19 cellular contexts compared by ENCODE assay signal in the genomic region with DNA sequence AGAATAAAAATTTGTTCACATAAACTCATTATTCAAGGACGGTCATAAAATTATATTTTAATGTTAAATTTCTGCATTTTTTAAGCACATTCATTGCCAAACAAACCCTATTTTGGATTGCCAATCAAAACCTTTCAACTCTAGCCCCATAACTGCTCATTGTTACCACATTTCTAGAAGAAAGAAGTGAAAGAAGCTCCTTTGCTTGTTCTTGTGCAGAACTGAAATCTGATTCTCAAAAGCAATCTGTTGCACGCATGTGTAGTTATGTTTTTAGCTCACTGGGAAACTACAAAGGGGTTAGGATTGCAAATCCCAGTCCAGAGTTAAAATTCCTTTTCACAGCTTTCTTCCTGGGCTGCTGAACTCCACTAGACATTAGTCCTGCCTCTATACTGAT.
"Had no signal": no experiment of that assay in that cellular context is flagged by ENCODE, and none has a peak within 500 bp of the region (broad histone marks: within the 10 kb centered on the region; RNA-seq: fewer than 3 reads in every experiment).

No MANE protein-coding gene starts in this region.

- H3K27ac Mint-ChIP-seq: activated CD4-positive, alpha-beta memory T cell treated with anti-CD3 and anti-CD28 coated beads, Interleukin-2, amount 10 ng/mL, durations not matched to agents 7 days and 5 days; activated naive CD8-positive, alpha-beta T cell treated with anti-CD3 and anti-CD28 coated beads, Interleukin-2, amount 10 ng/mL, durations not matched to agents 7 days and 5 days; activated T-cell treated with anti-CD3 and anti-CD28 coated beads, Interleukin-2, amount 50 U/mL, for 72 hours; immature natural killer cell; naive thymus-derived CD4-positive, alpha-beta T cell; stimulated activated naive CD8-positive, alpha-beta T cell treated with anti-CD3 and anti-CD28 coated beads, Interleukin-15, amount 100 ng/mL, for 72 hours had no signal

- H3K27ac ChIP-seq: breast epithelium, esophagus muscularis mucosa, neutrophil, testis, upper lobe of right lung, VCaP had no signal

- H3K36me3 Mint-ChIP-seq: activated naive CD8-positive, alpha-beta T cell treated with anti-CD3 and anti-CD28 coated beads, Interleukin-2, amount 10 ng/mL, durations not matched to agents 7 days and 5 days; immature natural killer cell; naive thymus-derived CD4-positive, alpha-beta T cell had no signal

- H3K4me1 Mint-ChIP-seq: activated CD4-positive, alpha-beta memory T cell treated with anti-CD3 and anti-CD28 coated beads, Interleukin-2, amount 10 ng/mL, durations not matched to agents 7 days and 5 days; activated naive CD8-positive, alpha-beta T cell treated with anti-CD3 and anti-CD28 coated beads, Interleukin-2, amount 10 ng/mL, durations not matched to agents 7 days and 5 days; immature natural killer cell; naive thymus-derived CD4-positive, alpha-beta T cell; stimulated activated naive CD8-positive, alpha-beta T cell treated with anti-CD3 and anti-CD28 coated beads, Interleukin-15, amount 100 ng/mL, for 72 hours had no signal

- ATAC-seq: activated T-cell treated with anti-CD3 and anti-CD28 coated beads, Interleukin-2, amount 50 U/mL, for 72 hours; left cardiac atrium; naive thymus-derived CD4-positive, alpha-beta T cell; stimulated activated naive CD8-positive, alpha-beta T cell treated with anti-CD3 and anti-CD28 coated beads, Interleukin-15, amount 100 ng/mL, for 72 hours; upper lobe of right lung had no signal

- H3K4me1 ChIP-seq: breast epithelium, esophagus muscularis mucosa, testis, upper lobe of right lung had no signal

- H3K36me3 ChIP-seq: breast epithelium, esophagus muscularis mucosa, neutrophil, upper lobe of right lung had no signal

- H3K27me3 ChIP-seq: breast epithelium, esophagus muscularis mucosa, neutrophil, testis, upper lobe of right lung had no signal

- H3K4me3 ChIP-seq: breast epithelium, esophagus muscularis mucosa, lung, testis, upper lobe of right lung had no signal

- DNase-seq: activated CD4-positive, alpha-beta memory T cell treated with anti-CD3 and anti-CD28 coated beads, Interleukin-2, amount 10 ng/mL, durations not matched to agents 7 days and 5 days; activated naive CD8-positive, alpha-beta T cell treated with anti-CD3 and anti-CD28 coated beads, Interleukin-2, amount 10 ng/mL, durations not matched to agents 7 days and 5 days; activated T-cell treated with anti-CD3 and anti-CD28 coated beads, Interleukin-2, amount 50 U/mL, for 72 hours; anterior cingulate cortex; glutamatergic neuron; immature natural killer cell; left cardiac atrium; naive thymus-derived CD4-positive, alpha-beta T cell; posterior cingulate gyrus; stimulated activated CD4-positive, alpha-beta T cell treated with anti-CD3 and anti-CD28 coated beads, Interleukin-15, amount 100 ng/mL, for 24 hours; stimulated activated CD4-positive, alpha-beta T cell treated with anti-CD3 and anti-CD28 coated beads, Interleukin-4, amount 100 ng/mL, for 4 hours; stimulated activated naive CD8-positive, alpha-beta T cell treated with anti-CD3 and anti-CD28 coated beads, Interleukin-15, amount 100 ng/mL, for 72 hours; testis; upper lobe of right lung had no signal

- H3K9me3 ChIP-seq: breast epithelium, esophagus muscularis mucosa, neutrophil, testis, upper lobe of right lung had no signal

- H3K27me3 Mint-ChIP-seq: activated CD4-positive, alpha-beta memory T cell treated with anti-CD3 and anti-CD28 coated beads, Interleukin-2, amount 10 ng/mL, durations not matched to agents 7 days and 5 days; stimulated activated naive CD8-positive, alpha-beta T cell treated with anti-CD3 and anti-CD28 coated beads, Interleukin-15, amount 100 ng/mL, for 72 hours had no signal

- H3K4me3 Mint-ChIP-seq: activated CD4-positive, alpha-beta memory T cell treated with anti-CD3 and anti-CD28 coated beads, Interleukin-2, amount 10 ng/mL, durations not matched to agents 7 days and 5 days; activated naive CD8-positive, alpha-beta T cell treated with anti-CD3 and anti-CD28 coated beads, Interleukin-2, amount 10 ng/mL, durations not matched to agents 7 days and 5 days; activated T-cell treated with anti-CD3 and anti-CD28 coated beads, Interleukin-2, amount 50 U/mL, for 72 hours; immature natural killer cell; naive thymus-derived CD4-positive, alpha-beta T cell; stimulated activated naive CD8-positive, alpha-beta T cell treated with anti-CD3 and anti-CD28 coated beads, Interleukin-15, amount 100 ng/mL, for 72 hours had no signal

- H3K9me3 Mint-ChIP-seq: activated CD4-positive, alpha-beta memory T cell treated with anti-CD3 and anti-CD28 coated beads, Interleukin-2, amount 10 ng/mL, durations not matched to agents 7 days and 5 days; activated naive CD8-positive, alpha-beta T cell treated with anti-CD3 and anti-CD28 coated beads, Interleukin-2, amount 10 ng/mL, durations not matched to agents 7 days and 5 days; activated T-cell treated with anti-CD3 and anti-CD28 coated beads, Interleukin-2, amount 50 U/mL, for 72 hours; naive thymus-derived CD4-positive, alpha-beta T cell; stimulated activated naive CD8-positive, alpha-beta T cell treated with anti-CD3 and anti-CD28 coated beads, Interleukin-15, amount 100 ng/mL, for 72 hours had no signal
